ENCODE assay signal across 21 cellular contexts in the genomic region with DNA sequence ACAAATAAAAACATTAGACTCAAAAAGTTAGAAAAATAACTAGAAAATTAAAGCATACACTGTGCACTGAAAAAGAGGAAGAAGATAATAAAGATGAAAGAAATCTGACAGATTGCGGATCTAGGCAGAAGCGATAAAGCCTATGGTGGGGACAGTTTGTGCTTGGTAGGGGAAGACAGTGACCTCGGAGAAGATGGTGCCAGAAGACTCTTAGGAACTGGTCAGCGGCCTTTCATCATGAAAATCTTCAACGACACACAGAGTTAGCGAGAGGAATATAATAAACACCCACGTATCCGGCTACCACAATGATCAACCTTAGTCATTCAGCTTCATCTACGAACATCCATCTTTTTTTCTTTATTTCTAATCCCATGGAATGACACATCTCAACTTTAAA.
DNase-seq lines count a peak whose midpoint lies in the region; ATAC-seq and TF ChIP-seq lines count a peak whose summit lies in the region.
"Had no signal": no experiment of that assay in that cellular context is flagged by ENCODE, and none has a peak within 500 bp of the region (broad histone marks: within the 10 kb centered on the region; RNA-seq: fewer than 3 reads in every experiment).

No MANE protein-coding gene starts in this region.

- TF ChIP-seq EP300 in gastroesophageal sphincter (IDR thresholded peaks at IDR 0.05), result no peak

- BruUV-seq in PC-9 (replicated peaks; lab: Mats Ljungman, UMichigan), result no TSS peak

- WGBS in gastroesophageal sphincter (ENCODE audit: low coverage in 1 of 2), 2 donors, result 86 to 91% methylated on average over 8 to 9 of the region's 9 CpGs

- CTCF ChIA-PET in PC-9 (lab: Charles Lee), result no interaction called here

- H3K36me3 Mint-ChIP-seq in CD14-positive monocyte, result peaks cover 6 to 14% of the 10 kb centered on the region in 2 donors

- peaks cover 23% of the 10 kb centered on the region for H3K79me2 ChIP-seq in PC-9 (ENCODE audit: low read depth)

- POLR2A ChIA-PET in PC-9 (lab: Charles Lee; ENCODE audit: unreplicated experiment), result no interaction called here

- no peaks in the 10 kb centered on the region for H3K9me2 ChIP-seq in PC-9 (ENCODE audit: insufficient read depth)

- no peaks in the 10 kb centered on the region for H3K27me3 ChIP-seq in gastroesophageal sphincter
- H3K27me3 ChIP-seq in gastrocnemius medialis, result no peaks in the 10 kb centered on the region
- H3K27me3 ChIP-seq in PC-9 (ENCODE audit: insufficient read depth, low read depth), result no peaks in the 10 kb centered on the region
- no peaks in the 10 kb centered on the region for H3K27me3 ChIP-seq in WERI-Rb-1 (ENCODE audit: insufficient read depth, low read depth, severe bottlenecking)
- H3K27me3 ChIP-seq: breast epithelium, SJSA1 had no signal

- H2AFZ ChIP-seq in PC-9, result no peak overlapping the region

- intact Hi-C loops in CD14-positive monocyte (cut with micrococcal nuclease) (loop anchor here (5.0 to 10.0 kb wide), 3 partner anchors 47 to 387 kb away; no protein-coding TSS in a partner anchor), gastrocnemius medialis (cut with DNase I; ENCODE audit: low total_unique reads) (no loop called here), PC-9 (cut with micrococcal nuclease; ENCODE audit: unreplicated experiment) (no loop called here)

- in situ Hi-C loops in gastrocnemius medialis (cut with MboI; ENCODE audit: low sequenced_read_pairs in 4 of 4), result loop anchor here in 1 of 4 donors (10.0 kb wide), 1 partner anchor 84 kb away; no protein-coding TSS in a partner anchor

- peaks cover 87% of the 10 kb centered on the region for H3K4me1 Mint-ChIP-seq in CD14-positive monocyte

- no peaks in the 10 kb centered on the region for H3K36me3 ChIP-seq in gastroesophageal sphincter
- H3K36me3 ChIP-seq in gastrocnemius medialis, result no peaks in the 10 kb centered on the region
- no peaks in the 10 kb centered on the region for H3K36me3 ChIP-seq in PC-9 (ENCODE audit: low read depth)
- no peaks in the 10 kb centered on the region for H3K36me3 ChIP-seq in WERI-Rb-1
- H3K36me3 ChIP-seq: breast epithelium, prostate gland, SJSA1 had no signal

- H3K9me3 ChIP-seq in gastroesophageal sphincter (no peaks in the 10 kb centered on the region), gastrocnemius medialis (no peaks in the 10 kb centered on the region), PC-9 (ENCODE audit: insufficient read depth, low read depth) (no peaks in the 10 kb centered on the region), WERI-Rb-1 (ENCODE audit: severe bottlenecking) (no peaks in the 10 kb centered on the region)
- H3K9me3 ChIP-seq: breast epithelium, prostate gland, SJSA1 had no signal

- H3F3A ChIP-seq in PC-9 (ENCODE audit: insufficient read depth, low read depth), result peaks cover 7% of the 10 kb centered on the region; the same call in 1 of the 2 replicates

- TF ChIP-seq POLR2A in NB4 (IDR thresholded peaks at IDR 0.05; ENCODE audit: extremely low read depth, insufficient read length) (no peak), gastroesophageal sphincter (IDR thresholded peaks at IDR 0.05) (no peak), gastrocnemius medialis (IDR thresholded peaks at IDR 0.05) (no peak)

- no peak for ATAC-seq in gastroesophageal sphincter
- ATAC-seq in gastrocnemius medialis, result no peak
- ATAC-seq in HG02623 (IDR thresholded peaks at IDR 0.05; ENCODE audit: unreplicated experiment), result no peak
- ATAC-seq in HG03196 (IDR thresholded peaks at IDR 0.05; ENCODE audit: unreplicated experiment), result no peak
- ATAC-seq: left colon had no signal

- H3K4me3 ChIP-seq in NB4 (ENCODE audit: low read depth, low read length), result no peak overlapping the region
- H3K4me3 ChIP-seq in gastroesophageal sphincter, result no peak overlapping the region
- H3K4me3 ChIP-seq in gastrocnemius medialis, result no peak overlapping the region
- no peak overlapping the region for H3K4me3 ChIP-seq in PC-9
- H3K4me3 ChIP-seq in WERI-Rb-1 (ENCODE audit: low read depth, low read length), result no peak overlapping the region
- H3K4me3 ChIP-seq: breast epithelium, prostate gland, SJSA1 had no signal

- H3K27ac Mint-ChIP-seq in CD14-positive monocyte, result peak overlapping the region; percentile 97 to 100 (median 100)

- DNase-seq in CD14-positive monocyte (ENCODE audit: low spot score) (no peak), NB4 (ENCODE audit: low read depth) (peak; percentile 28), gastrocnemius medialis (no peak), PC-9 (no peak), WERI-Rb-1 (no peak)
- DNase-seq: activated CD4-positive, alpha-beta T cell treated with anti-CD3 and anti-CD28 coated beads for 4 hours; activated CD8-positive, alpha-beta memory T cell treated with anti-CD3 and anti-CD28 coated beads, Interleukin-2, amount 50 U/mL, for 4 hours; activated naive CD4-positive, alpha-beta T cell treated with Interleukin-2 at 50 U/mL for 16 hours; effector CD8-positive, alpha-beta T cell; H7; left colon; NCI-H2029; NCI-H510A; stimulated activated naive CD4-positive, alpha-beta T cell; T-helper 9 cell had no signal

- no peaks in the 10 kb centered on the region for H3K9me3 Mint-ChIP-seq in CD14-positive monocyte

- TF ChIP-seq CTCF in CD14-positive monocyte (IDR thresholded peaks at IDR 0.05), result no peak
- no peak for TF ChIP-seq CTCF in NB4 (IDR thresholded peaks at IDR 0.05; ENCODE audit: low read depth, low read length)
- TF ChIP-seq CTCF in gastroesophageal sphincter (IDR thresholded peaks at IDR 0.05), result no peak
- no peak for TF ChIP-seq CTCF in gastrocnemius medialis (IDR thresholded peaks at IDR 0.05 in 4 of 5, conservative IDR thresholded peaks at IDR 0.05 in 1 of 5)
- no peak for TF ChIP-seq CTCF in PC-9 (conservative IDR thresholded peaks at IDR 0.05)
- no peak for TF ChIP-seq CTCF in WERI-Rb-1 (IDR thresholded peaks at IDR 0.05; ENCODE audit: low read depth, low read length)

- peak overlapping the region; percentile 70 to 80 for H3K4me3 Mint-ChIP-seq in CD14-positive monocyte

- H3K27me3 Mint-ChIP-seq in CD14-positive monocyte (ENCODE audit: low read depth in 3 of 3), result peaks cover 0 to 2% (median 2%) of the 10 kb centered on the region in 3 donors

- H4K20me1 ChIP-seq in PC-9 (ENCODE audit: insufficient read depth), result no peaks in the 10 kb centered on the region; the same call in 1 of the 2 replicates

- H3K27ac ChIP-seq in gastroesophageal sphincter (peak overlapping the region; percentile 92 to 95 (median 94)), gastrocnemius medialis (peak overlapping the region; percentile 86 to 99 (median 93)), PC-9 (no peak overlapping the region), WERI-Rb-1 (no peak overlapping the region)
- H3K27ac ChIP-seq: SJSA1 had no signal

- H3K4me2 ChIP-seq in PC-9, result no peak overlapping the region

- peaks cover 20 to 86% (median 55%) of the 10 kb centered on the region in 3 donors for H3K4me1 ChIP-seq in gastroesophageal sphincter
- H3K4me1 ChIP-seq in gastrocnemius medialis, result peaks cover 81 to 85% of the 10 kb centered on the region in 2 donors
- peaks cover 16% of the 10 kb centered on the region for H3K4me1 ChIP-seq in PC-9 (replicated peaks; ENCODE audit: insufficient read depth)

Comparison
In these comparisons a context has a peak if more than half of its experiments do, and no peak if none do; other contexts are left out.
1. H3K27ac ChIP-seq: peak in gastroesophageal sphincter (4 of 4) and gastrocnemius medialis (4 of 4); none in PC-9 (single experiment) and WERI-Rb-1 (single experiment).
2. intact Hi-C loops: an anchor here in CD14-positive monocyte (5.0 to 10.0 kb wide); none called in gastrocnemius medialis and PC-9.